ENCODE assay signal across 8 cellular contexts in genomic region chr19:18340990-18341868, GRCh38. TPM values are rescaled to one million over a fixed set of nuclear protein-coding genes. Genes with fewer than 3 reads are reported as not detected.
A peak's percentile ranks its signal among the peaks of the same experiment; 100 is the strongest.
DNase-seq lines count a peak whose midpoint lies in the region; ATAC-seq and TF ChIP-seq lines count a peak whose summit lies in the region.

No MANE protein-coding gene starts in this region.

- H3K4me3 Mint-ChIP-seq in nephron: peak overlapping the region; percentile 74 to 84 (median 75)

- H3K27ac ChIP-seq in BLaER1 treated with 17β-estradiol and CSF1 and Interleukin-3, amounts not matched to agents 10 nM and 100 nM: peak overlapping the region; percentile 32 to 79 (median 59); a peak in 20 of 22 replicates
- H3K27ac ChIP-seq in esophagus muscularis mucosa (replicated peaks in 1 of 4): peak overlapping the region; percentile 77 to 91 (median 86)
- peak overlapping the region; percentile 53 for H3K27ac ChIP-seq in stomach smooth muscle (ENCODE audit: low read length)

- H3K27me3 ChIP-seq in BLaER1 treated with 17β-estradiol and CSF1 and Interleukin-3, amounts not matched to agents 10 nM and 100 nM: no peaks in the 10 kb centered on the region
- H3K27me3 ChIP-seq in esophagus muscularis mucosa: no peaks in the 10 kb centered on the region
- H3K27me3 ChIP-seq in stomach smooth muscle (ENCODE audit: control insufficient read depth in 1 of 2, insufficient read depth in 2 of 2, low read length in 2 of 2): no peaks in the 10 kb centered on the region

- no peaks in the 10 kb centered on the region for H3K9me3 ChIP-seq in BLaER1 treated with 17β-estradiol and CSF1 and Interleukin-3, amounts not matched to agents 10 nM and 100 nM (replicated peaks in 1 of 11)
- H3K9me3 ChIP-seq in esophagus muscularis mucosa (no peaks in the 10 kb centered on the region), stomach smooth muscle (ENCODE audit: control insufficient read depth in 2 of 2, low read length in 2 of 2) (no peaks in the 10 kb centered on the region)

- TF ChIP-seq EP300 in esophagus muscularis mucosa (IDR thresholded peaks at IDR 0.05): no peak

- ATAC-seq in GM21619 (IDR thresholded peaks at IDR 0.05; ENCODE audit: unreplicated experiment): peak; percentile 47
- ATAC-seq in HG03469 (IDR thresholded peaks at IDR 0.05; ENCODE audit: unreplicated experiment): no peak

- H3K27ac Mint-ChIP-seq in nephron: peak overlapping the region in 2 of 3 experiments; percentile 10 to 20

- peak overlapping the region; percentile 66 to 93 (median 78) for H3K4me3 ChIP-seq in BLaER1 treated with 17β-estradiol and CSF1 and Interleukin-3, amounts not matched to agents 10 nM and 100 nM
- peak overlapping the region; percentile 84 to 91 (median 88) for H3K4me3 ChIP-seq in esophagus muscularis mucosa
- H3K4me3 ChIP-seq in stomach smooth muscle (ENCODE audit: low read length in 2 of 2): peak overlapping the region; percentile 73 to 91

- no peak for TF ChIP-seq POLR2A in esophagus muscularis mucosa (IDR thresholded peaks at IDR 0.05; ENCODE audit: low read depth)

- peaks cover 0 to 43% (median 0%) of the 10 kb centered on the region in 11 experiments; a peak in 7 of 22 replicates for H3K36me3 ChIP-seq in BLaER1 treated with 17β-estradiol and CSF1 and Interleukin-3, amounts not matched to agents 10 nM and 100 nM
- H3K36me3 ChIP-seq in esophagus muscularis mucosa: peaks cover 0 to 37% (median 8%) of the 10 kb centered on the region in 4 donors
- peaks cover 0 to under 1% of the 10 kb centered on the region in 2 donors for H3K36me3 ChIP-seq in stomach smooth muscle (ENCODE audit: control insufficient read depth in 2 of 2, insufficient read depth in 2 of 2, low read length in 2 of 2)

- peaks cover 16% of the 10 kb centered on the region for H3K4me1 Mint-ChIP-seq in nephron

- H3K36me3 Mint-ChIP-seq in nephron (ENCODE audit: low read depth): peaks cover 4% of the 10 kb centered on the region

- peak overlapping the region; percentile 68 to 90 (median 79) for H3K9ac ChIP-seq in BLaER1 treated with 17β-estradiol and CSF1 and Interleukin-3, amounts not matched to agents 10 nM and 100 nM
- H3K9ac ChIP-seq in stomach smooth muscle (ENCODE audit: low read length in 2 of 2): peak overlapping the region; percentile 69 to 72

- peak overlapping the region; percentile 84 to 100 (median 96) for H3K4me2 ChIP-seq in BLaER1 treated with 17β-estradiol and CSF1 and Interleukin-3, amounts not matched to agents 10 nM and 100 nM

- no peaks in the 10 kb centered on the region for H3K9me3 Mint-ChIP-seq in nephron

- intact Hi-C loops in esophagus muscularis mucosa (cut with DNase I): loop anchor here (5.0 kb wide), 1 partner anchor 69 kb away; the partner anchor contains the start of gene IQCN

- 3% methylated on average over 6 of the region's 18 CpGs for WGBS in esophagus muscularis mucosa

- H3K27me3 Mint-ChIP-seq in nephron (ENCODE audit: low read depth): peaks cover 4% of the 10 kb centered on the region

- peaks cover 25 to 91% (median 41%) of the 10 kb centered on the region in 10 experiments for H3K4me1 ChIP-seq in BLaER1 treated with 17β-estradiol and CSF1 and Interleukin-3, amounts not matched to agents 10 nM and 100 nM
- H3K4me1 ChIP-seq in esophagus muscularis mucosa (peaks cover 15 to 40% (median 28%) of the 10 kb centered on the region in 4 donors), stomach smooth muscle (ENCODE audit: control insufficient read depth, insufficient read depth, low read length) (peaks cover 26% of the 10 kb centered on the region)

- H4K20me1 ChIP-seq in BLaER1 treated with 17β-estradiol and CSF1 and Interleukin-3, amounts not matched to agents 10 nM and 100 nM: peaks cover 0 to 49% (median 0%) of the 10 kb centered on the region in 11 experiments; a peak in 4 of 22 replicates

- TF ChIP-seq CTCF in esophagus muscularis mucosa (IDR thresholded peaks at IDR 0.05) (no peak), nephron (IDR thresholded peaks at IDR 0.05; ENCODE audit: unreplicated experiment in 3 of 3) (no peak)

- DNase-seq in NOMO-1 treated with dmso at 0.1 percent for 144 hours (lab: John Stamatoyannopoulos, UW; ENCODE audit: unreplicated experiment): peak; percentile 35
- DNase-seq in activated T-cell treated with anti-CD3 and anti-CD28 coated beads for 4 hours: peak; percentile 59
- DNase-seq in esophagus muscularis mucosa (ENCODE audit: extremely low spot score): no peak

RNA-seq across cellular contexts. Expression of gene PGPEP1, which starts 0.8 kb away (rescaled TPM):
- total RNA-seq in esophagus muscularis mucosa: 10 to 100 TPM; 15.0 to 50.3 (median 28.0) TPM

RNA-seq across cellular contexts. Expression of gene LSM4, which starts 18.4 kb away (rescaled TPM):
- 100 to 1,000 TPM in 1 of 4 donors, 10 to 100 TPM in 3; 86.8 to 116 (median 93.9) TPM for total RNA-seq in esophagus muscularis mucosa

RNA-seq across cellular contexts. Expression of gene GDF15, which starts 44.7 kb away (rescaled TPM):
- total RNA-seq in esophagus muscularis mucosa: 1 to 10 TPM; 1.6 to 5.6 (median 3.8) TPM

RNA-seq across cellular contexts. Expression of gene LRRC25, which starts 56.2 kb away (rescaled TPM):
- 10 to 100 TPM in 1 of 4 donors, 1 to 10 TPM in 3; 5.8 to 20.4 (median 7.0) TPM for total RNA-seq in esophagus muscularis mucosa

RNA-seq across cellular contexts. Expression of gene JUND, which starts 59.8 kb away (rescaled TPM):
- 100 to 1,000 TPM; 325 to 457 (median 403) TPM for total RNA-seq in esophagus muscularis mucosa
